8 cellular contexts compared by ENCODE assay signal in genomic region chr14:99682809-99683618, GRCh38. TPM values are rescaled to one million over a fixed set of nuclear protein-coding genes. Genes with fewer than 3 reads are reported as not detected.
DNase-seq lines count a peak whose midpoint lies in the region; ATAC-seq lines count a peak whose summit lies in the region.

No MANE protein-coding gene starts in this region.

- peak overlapping the region; percentile 93 for H4K8ac ChIP-seq in mesenchymal stem cell (ENCODE audit: low read length)

- no peaks in the 10 kb centered on the region for H3K36me3 ChIP-seq in effector memory CD4-positive, alpha-beta T cell (ENCODE audit: control insufficient read depth, insufficient read depth, low read length)
- H3K36me3 ChIP-seq in mesenchymal stem cell (ENCODE audit: control insufficient read depth in 1 of 2, insufficient read depth in 2 of 2, low read depth in 1 of 2, low read length in 2 of 2): no peaks in the 10 kb centered on the region

- no peak overlapping the region for H2AK5ac ChIP-seq in mesenchymal stem cell (ENCODE audit: low read length, severe bottlenecking)

- H3K27me3 ChIP-seq in effector memory CD4-positive, alpha-beta T cell (replicated peaks; ENCODE audit: control insufficient read depth, insufficient read depth, low read length, poor library complexity, severe bottlenecking): peaks cover under 1% of the 10 kb centered on the region
- peaks cover 29 to 42% of the 10 kb centered on the region in 2 experiments for H3K27me3 ChIP-seq in mesenchymal stem cell (ENCODE audit: control insufficient read depth in 1 of 2, insufficient read depth in 1 of 2, low read length in 2 of 2)

- peaks cover 2% of the 10 kb centered on the region for H3K79me1 ChIP-seq in mesenchymal stem cell (replicated peaks; ENCODE audit: low read length, poor library complexity, severe bottlenecking)

- H2BK15ac ChIP-seq in mesenchymal stem cell (ENCODE audit: low read depth, poor library complexity, severe bottlenecking): no peak overlapping the region

- H3K27ac ChIP-seq in effector memory CD4-positive, alpha-beta T cell (ENCODE audit: insufficient read depth, low read length, poor library complexity, severe bottlenecking): peak overlapping the region; percentile 76
- H3K27ac ChIP-seq in mesenchymal stem cell (ENCODE audit: low read length, poor library complexity, severe bottlenecking): no peak overlapping the region

- peaks cover 11% of the 10 kb centered on the region for H3K4me1 ChIP-seq in effector memory CD4-positive, alpha-beta T cell (ENCODE audit: control insufficient read depth, insufficient read depth, low read length, poor library complexity, severe bottlenecking)
- H3K4me1 ChIP-seq in mesenchymal stem cell (ENCODE audit: control insufficient read depth, insufficient read depth, low read depth, low read length): peaks cover 11% of the 10 kb centered on the region

- peak overlapping the region in 1 of 2 experiments; percentile 33 for H2BK12ac ChIP-seq in mesenchymal stem cell (ENCODE audit: low read length in 2 of 2)

- H3K18ac ChIP-seq in mesenchymal stem cell (ENCODE audit: low read depth in 1 of 2, low read length in 2 of 2): peak overlapping the region; percentile 58 to 69

- WGBS in mesenchymal stem cell: under 1% methylated on average over 41 of the region's 42 CpGs

- peak overlapping the region; percentile 90 for H3K4me2 ChIP-seq in mesenchymal stem cell (ENCODE audit: low read length, poor library complexity, severe bottlenecking)

- peak overlapping the region; percentile 94 for H3K9ac ChIP-seq in mesenchymal stem cell (ENCODE audit: low read length)

- H3K23ac ChIP-seq in mesenchymal stem cell (ENCODE audit: low read length in 2 of 2): no peak overlapping the region

- H3K14ac ChIP-seq in mesenchymal stem cell (ENCODE audit: low read length in 2 of 2): no peak overlapping the region

- H2BK5ac ChIP-seq in mesenchymal stem cell (ENCODE audit: low read depth, low read length, poor library complexity, severe bottlenecking): no peak overlapping the region

- peak overlapping the region; percentile 65 to 88 for H3K4ac ChIP-seq in mesenchymal stem cell (ENCODE audit: low read depth in 1 of 2, low read length in 2 of 2)

- no peak overlapping the region for H4K91ac ChIP-seq in mesenchymal stem cell (ENCODE audit: low read length)

- peak overlapping the region; percentile 99 for H3K4me3 ChIP-seq in effector memory CD4-positive, alpha-beta T cell (ENCODE audit: insufficient read depth, low read depth, low read length, poor library complexity, severe bottlenecking)
- H3K4me3 ChIP-seq in mesenchymal stem cell (ENCODE audit: insufficient read depth in 1 of 2, low read depth in 1 of 2, low read length in 2 of 2): peak overlapping the region; percentile 76 to 88

- H3K9me3 ChIP-seq in effector memory CD4-positive, alpha-beta T cell (ENCODE audit: control insufficient read depth, low read length): peaks cover 2% of the 10 kb centered on the region
- H3K9me3 ChIP-seq in mesenchymal stem cell (ENCODE audit: control insufficient read depth, low read length): peaks cover 18% of the 10 kb centered on the region

- DNase-seq in 8988T (peak; percentile 94), NCI-H69 (lab: John Stamatoyannopoulos, UW) (peak; percentile 88), mesenchymal stem cell (peak; percentile 66)
- peak; percentile 95 for DNase-seq in activated CD8-positive, alpha-beta memory T cell treated with anti-CD3 and anti-CD28 coated beads for 24 hours
- DNase-seq in effector memory CD4-positive, alpha-beta T cell: peak; percentile 59 to 70 (median 60)
- peak; percentile 60 to 84 (median 78) for DNase-seq in stimulated activated CD4-positive, alpha-beta T cell treated with anti-CD3 and anti-CD28 coated beads, TNF-alpha, amount 100 ng/mL, for 48 hours (ENCODE audit: low read depth in 3 of 3)

- peak; percentile 30 for ATAC-seq in GM18499 (IDR thresholded peaks at IDR 0.05; ENCODE audit: insufficient read depth, unreplicated experiment)
- ATAC-seq in HG03196 (IDR thresholded peaks at IDR 0.05; ENCODE audit: unreplicated experiment): peak; percentile 34

- H2BK120ac ChIP-seq in mesenchymal stem cell (ENCODE audit: low read depth, low read length): no peak overlapping the region

- peak overlapping the region; percentile 90 for H2AFZ ChIP-seq in mesenchymal stem cell (ENCODE audit: low read depth, low read length)

RNA-seq across cellular contexts. Expression of gene CYP46A1, which starts 1.1 kb away (rescaled TPM):
- 0.03 TPM for polyA plus RNA-seq in mesenchymal stem cell (2013, experiment 1 of 2)
- polyA plus RNA-seq in mesenchymal stem cell (2013, experiment 2 of 2): 0.03 TPM

RNA-seq across cellular contexts. Expression of gene HHIPL1, which starts 38.1 kb away (rescaled TPM):
- polyA plus RNA-seq in mesenchymal stem cell (2013, experiment 1 of 2): 0.48 TPM
- polyA plus RNA-seq in mesenchymal stem cell (2013, experiment 2 of 2): 0.58 TPM
